8 cellular contexts compared by ENCODE assay signal in genomic region chr1:210373878-210374599, GRCh38. TPM values are rescaled to one million over a fixed set of nuclear protein-coding genes. Genes with fewer than 3 reads are reported as not detected.
A peak's percentile ranks its signal among the peaks of the same experiment; 100 is the strongest.
DNase-seq lines count a peak whose midpoint lies in the region; ATAC-seq and TF ChIP-seq lines count a peak whose summit lies in the region.

No MANE protein-coding gene starts in this region.

- no peaks in the 10 kb centered on the region for H3K27me3 Mint-ChIP-seq in CD14-positive monocyte (ENCODE audit: low read depth in 3 of 3)
- peaks cover 9% of the 10 kb centered on the region for H3K27me3 Mint-ChIP-seq in activated CD4-positive, alpha-beta memory T cell treated with anti-CD3 and anti-CD28 coated beads, Interleukin-2, amount 10 ng/mL, durations not matched to agents 7 days and 5 days

- no peaks in the 10 kb centered on the region for H3K36me3 Mint-ChIP-seq in CD14-positive monocyte
- H3K36me3 Mint-ChIP-seq in activated CD4-positive, alpha-beta memory T cell treated with anti-CD3 and anti-CD28 coated beads, Interleukin-2, amount 10 ng/mL, durations not matched to agents 7 days and 5 days (ENCODE audit: low read depth): no peaks in the 10 kb centered on the region

- H3K27ac ChIP-seq in upper lobe of left lung: peak overlapping the region in 2 of 4 donors; percentile 6 to 56

- H3K4me3 ChIP-seq in upper lobe of left lung: no peak overlapping the region

- H3K9me3 ChIP-seq in upper lobe of left lung: no peaks in the 10 kb centered on the region

- TF ChIP-seq POLR2A in upper lobe of left lung (IDR thresholded peaks at IDR 0.05): no peak

- no peaks in the 10 kb centered on the region for H3K9me3 Mint-ChIP-seq in CD14-positive monocyte
- no peaks in the 10 kb centered on the region for H3K9me3 Mint-ChIP-seq in activated CD4-positive, alpha-beta memory T cell treated with anti-CD3 and anti-CD28 coated beads, Interleukin-2, amount 10 ng/mL, durations not matched to agents 7 days and 5 days

- no peaks in the 10 kb centered on the region for H3K4me1 ChIP-seq in upper lobe of left lung

- peaks cover 25% of the 10 kb centered on the region for H3K4me1 Mint-ChIP-seq in CD14-positive monocyte
- peaks cover 19% of the 10 kb centered on the region for H3K4me1 Mint-ChIP-seq in activated CD4-positive, alpha-beta memory T cell treated with anti-CD3 and anti-CD28 coated beads, Interleukin-2, amount 10 ng/mL, durations not matched to agents 7 days and 5 days

- TF ChIP-seq EP300 in upper lobe of left lung (IDR thresholded peaks at IDR 0.05): no peak

- no peaks in the 10 kb centered on the region for H3K36me3 ChIP-seq in upper lobe of left lung

- H3K4me3 Mint-ChIP-seq in CD14-positive monocyte: peak overlapping the region in 1 of 2 donors; percentile 61
- H3K4me3 Mint-ChIP-seq in activated CD4-positive, alpha-beta memory T cell treated with anti-CD3 and anti-CD28 coated beads, Interleukin-2, amount 10 ng/mL, durations not matched to agents 7 days and 5 days: no peak overlapping the region

- intact Hi-C loops in CD14-positive monocyte (cut with micrococcal nuclease): loop anchor here in 1 of 2 donors (10.0 kb wide), 1 partner anchor 1571 kb away; no protein-coding TSS in a partner anchor

- TF ChIP-seq CTCF in CD14-positive monocyte (IDR thresholded peaks at IDR 0.05) (peak; percentile 89), upper lobe of left lung (IDR thresholded peaks at IDR 0.05) (peak in 5 of 6 experiments; percentile 40 to 51 (median 48))

- H3K27ac Mint-ChIP-seq in CD14-positive monocyte: peak overlapping the region; percentile 52 to 89 (median 79)
- H3K27ac Mint-ChIP-seq in activated CD4-positive, alpha-beta memory T cell treated with anti-CD3 and anti-CD28 coated beads, Interleukin-2, amount 10 ng/mL, durations not matched to agents 7 days and 5 days: peak overlapping the region; percentile 72

- CTCF ChIA-PET in activated CD4-positive, alpha-beta memory T cell treated with anti-CD3 and anti-CD28 coated beads, Interleukin-2, amount 10 ng/mL, durations not matched to agents 7 days and 5 days (lab: Charles Lee): interaction anchor here (0.6 to 3.9 kb wide), 29 partner anchors 8 to 1898 kb away, joined by 3 to 32 read pairs (median 4); partner anchors contain the start of genes C1orf74 and HHAT

- POLR2A ChIA-PET in activated CD4-positive, alpha-beta memory T cell treated with anti-CD3 and anti-CD28 coated beads, Interleukin-2, amount 10 ng/mL, durations not matched to agents 7 days and 5 days (lab: Charles Lee): interaction anchor here (0.8 to 4.3 kb wide), 34 partner anchors 10 to 1204 kb away, joined by 3 to 99 read pairs (median 5); partner anchors contain the start of genes G0S2, HHAT, RCOR3 and TRAF3IP3

- 43 to 46% methylated on average over 9 of the region's 9 CpGs for WGBS in upper lobe of left lung, 2 donors

- no peaks in the 10 kb centered on the region for H3K27me3 ChIP-seq in upper lobe of left lung

- ATAC-seq in GM18870 (IDR thresholded peaks at IDR 0.05; ENCODE audit: unreplicated experiment) (peak; percentile 79), HG03066 (IDR thresholded peaks at IDR 0.05; ENCODE audit: low read depth, unreplicated experiment) (peak; percentile 74), esophagus mucosa (peak; percentile 94), upper lobe of left lung (ENCODE audit: low FRiP score in 2 of 2) (peak; percentile 68 to 76)

- peak; percentile 54 for DNase-seq in CD14-positive monocyte (ENCODE audit: low spot score)
- peak; percentile 85 for DNase-seq in NCI-H69 (lab: John Stamatoyannopoulos, UW)
- peak; percentile 77 for DNase-seq in activated CD4-positive, alpha-beta memory T cell treated with anti-CD3 and anti-CD28 coated beads, Interleukin-2, amount 10 ng/mL, durations not matched to agents 7 days and 5 days
- peak; percentile 82 for DNase-seq in non-pigmented ciliary epithelial cell (ENCODE audit: low read depth)
- peak in 1 of 2 donors; percentile 59 for DNase-seq in upper lobe of left lung

RNA-seq across cellular contexts. Expression of gene HHAT, which starts 45.3 kb away (rescaled TPM):
- polyA plus RNA-seq in CD14-positive monocyte: 1 to 10 TPM; 1.1 to 1.5 TPM
- total RNA-seq in activated CD4-positive, alpha-beta memory T cell treated with anti-CD3 and anti-CD28 coated beads, Interleukin-2, amount 10 ng/mL, durations not matched to agents 7 days and 5 days: 1 to 10 TPM in 1 of 2 experiments, under 1 TPM in 1; 0.76 to 1.3 TPM
- total RNA-seq in esophagus mucosa (4.0 TPM), upper lobe of left lung (1 to 10 TPM; 4.6 to 8.1 (median 5.7) TPM)
